Comparison of ENCODE assay signal across 16 cellular contexts in the genomic region with DNA sequence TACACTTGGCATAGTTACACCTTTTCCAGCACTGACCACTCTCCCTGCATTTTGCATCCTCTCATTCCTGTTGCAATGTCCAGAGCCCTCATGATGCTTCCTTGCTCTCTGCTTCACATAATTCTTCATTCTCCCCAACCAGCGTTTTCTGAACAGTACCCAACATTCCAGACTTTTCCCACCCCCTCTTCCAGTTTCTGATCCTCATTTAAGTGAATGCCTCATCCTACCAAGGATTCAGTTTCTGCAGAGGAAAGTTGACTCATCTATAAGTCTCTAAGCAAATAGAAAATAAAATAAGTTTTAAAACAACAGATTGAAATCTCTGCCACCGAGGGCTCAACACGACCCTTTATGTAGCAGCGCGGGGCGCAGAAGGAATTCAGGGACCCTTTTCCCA.
"Had no signal": no experiment of that assay in that cellular context is flagged by ENCODE, and none has a peak within 500 bp of the region (broad histone marks: within the 10 kb centered on the region; RNA-seq: fewer than 3 reads in every experiment).

No MANE protein-coding gene starts in this region.

- H3K36me3 ChIP-seq: ascending aorta, cardiac muscle cell, colonic mucosa, lower lobe of right lung had no signal

- DNase-seq: activated CD4-positive, alpha-beta memory T cell treated with anti-CD3 and anti-CD28 coated beads for 36 hours; activated CD4-positive, alpha-beta T cell treated with anti-CD3 and anti-CD28 coated beads for 1 hour; activated gamma-delta T cell; activated naive CD8-positive, alpha-beta T cell treated with anti-CD3 and anti-CD28 coated beads, Interleukin-2, amount 10 ng/mL, durations not matched to agents 7 days and 5 days; activated T-cell treated with anti-CD3 and anti-CD28 coated beads, Interleukin-2, amount 50 U/mL, for 48 hours; colonic mucosa; effector CD8-positive, alpha-beta T cell; lower lobe of right lung; naive B cell; right cardiac atrium; substantia nigra; T-helper 9 cell; trophoblast cell had no signal

- H3K27ac ChIP-seq: ascending aorta, cardiac muscle cell, colonic mucosa, lower lobe of right lung had no signal

- H3K4me1 ChIP-seq: ascending aorta, colonic mucosa, lower lobe of right lung had no signal

- H3K4me3 ChIP-seq: ascending aorta, cardiac muscle cell, colonic mucosa, lower lobe of right lung had no signal

- H3K9me3 ChIP-seq: ascending aorta, colonic mucosa, lower lobe of right lung had no signal

- ATAC-seq: stimulated activated memory B cell treated with anti-CD40 and anti-IgM and Interleukin-4, amounts not matched to agents 10 μg/mL and 1 μg/mL and 100 μg/mL, for 72 hours had no signal

- H3K27me3 ChIP-seq: ascending aorta, colonic mucosa had no signal
